In the genomic region with DNA sequence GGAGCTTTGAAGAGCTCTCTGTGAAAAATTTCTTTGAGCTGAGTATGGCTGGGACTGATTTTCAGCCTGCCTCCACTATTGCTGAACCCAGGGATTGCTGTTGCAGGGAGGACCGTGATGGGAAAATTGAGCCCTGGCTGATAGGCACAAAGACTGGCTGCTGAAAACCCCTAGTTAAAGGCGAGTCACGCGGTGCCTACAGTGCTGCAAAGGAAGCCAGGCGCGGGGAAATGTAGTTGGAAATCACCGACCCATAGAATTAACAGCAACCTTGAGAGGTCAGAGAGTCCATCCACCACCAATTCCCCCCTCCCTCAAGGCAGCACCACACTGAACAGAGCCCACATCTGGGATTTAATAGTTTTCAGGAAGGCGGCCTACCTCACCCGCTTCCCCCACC, we compare ENCODE assay signal across 21 cellular contexts. TPM values are rescaled to one million over a fixed set of nuclear protein-coding genes. Genes with fewer than 3 reads are reported as not detected.
DNase-seq lines count a peak whose midpoint lies in the region; ATAC-seq, FAIRE-seq and TF ChIP-seq lines count a peak whose summit lies in the region.
"Had no signal": no experiment of that assay in that cellular context is flagged by ENCODE, and none has a peak within 500 bp of the region (broad histone marks: within the 10 kb centered on the region; RNA-seq: fewer than 3 reads in every experiment).

No MANE protein-coding gene starts in this region.

- H3K27ac ChIP-seq in BLaER1 (no peak overlapping the region), GM12878 (ENCODE audit: control insufficient read depth, insufficient read depth) (no peak overlapping the region), tibial artery (peak overlapping the region; percentile 68 to 70)

- H3K4me1 ChIP-seq in BLaER1 (no peaks in the 10 kb centered on the region), GM12878 (ENCODE audit: control insufficient read depth, insufficient read depth, low read length) (no peaks in the 10 kb centered on the region), tibial artery (peaks cover 0 to 22% (median 4%) of the 10 kb centered on the region in 4 donors)

- no peaks in the 10 kb centered on the region for H3K9me3 ChIP-seq in BLaER1
- H3K9me3 ChIP-seq in GM12878 (replicated peaks; ENCODE audit: control insufficient read depth, insufficient read depth, low read length), result no peaks in the 10 kb centered on the region
- H3K9me3 ChIP-seq in tibial artery, result no peaks in the 10 kb centered on the region
- H3K9me3 ChIP-seq: Caco-2 had no signal

- peak overlapping the region; percentile 33 for H3K4me2 ChIP-seq in BLaER1
- H3K4me2 ChIP-seq in GM12878 (ENCODE audit: control insufficient read depth, insufficient read depth), result no peak overlapping the region

- SMC1A ChIA-PET in GM12878 (lab: Charles Lee; ENCODE audit: uncharacterized antibody, unreplicated experiment), result interaction anchor here (1.0 to 1.3 kb wide), 2 partner anchors 28 to 106 kb away, joined by 3 read pairs; no protein-coding TSS in a partner anchor

- no peak for TF ChIP-seq RAD21 in GM12878 (IDR thresholded peaks at IDR 0.05; ENCODE audit: insufficient read depth, low read depth, low read length)

- no peaks in the 10 kb centered on the region for H3K79me2 ChIP-seq in GM12878 (ENCODE audit: control insufficient read depth, insufficient read depth, low read length)

- RAD21 ChIA-PET in GM12878 (lab: Charles Lee; ENCODE audit: unreplicated experiment), result interaction anchor here (1.0 to 1.7 kb wide), 2 partner anchors 9 to 117 kb away, joined by 4 to 5 read pairs; a partner anchor contains a TSS

- POLR2A ChIA-PET in GM12878 (lab: Charles Lee), result no interaction called here

- intact Hi-C loops in GM12878 (cut with micrococcal nuclease; ENCODE audit: unreplicated experiment) (no loop called here), tibial artery (cut with DNase I; ENCODE audit: low total_unique reads) (no loop called here)

- TF ChIP-seq EP300 in GM12878 (IDR thresholded peaks at IDR 0.05; ENCODE audit: borderline replicate concordance in 1 of 2, control insufficient read depth in 1 of 2, low read depth in 2 of 2, low read length in 2 of 2), result no peak

- DNase-seq in NCI-H2227 (lab: John Stamatoyannopoulos, UW; ENCODE audit: unreplicated experiment) (peak; percentile 17), GM12878 (ENCODE audit: low read depth, low spot score) (no peak), tibial artery (no peak), SKM-1 (lab: John Stamatoyannopoulos, UW; ENCODE audit: unreplicated experiment) (no peak), cortex of kidney (lab: John Stamatoyannopoulos, UW) (no peak)
- DNase-seq: 8988T; C1 segment of cervical spinal cord; Caco-2; CD4-positive, alpha-beta T cell; DMS79; GDM1; H9 had no signal

- CTCF ChIA-PET in GM12878 (lab: Yijun Ruan, JAX), result interaction anchor here (1.0 to 3.4 kb wide), 2 partner anchors 9 to 117 kb away, joined by 4 to 11 read pairs; a partner anchor contains a TSS

- no peak overlapping the region for H2AFZ ChIP-seq in GM12878 (ENCODE audit: control insufficient read depth, low read depth, low read length)

- H3K4me3 ChIP-seq in BLaER1 (no peak overlapping the region), GM12878 (no peak overlapping the region), tibial artery (no peak overlapping the region)

- H4K20me1 ChIP-seq in BLaER1 (no peaks in the 10 kb centered on the region; the same call in 1 of the 2 replicates), GM12878 (ENCODE audit: control insufficient read depth, insufficient read depth) (no peaks in the 10 kb centered on the region)

- H3K9ac ChIP-seq in BLaER1 (no peak overlapping the region), GM12878 (ENCODE audit: control insufficient read depth, insufficient read depth, low read length) (no peak overlapping the region)

- no peak for TF ChIP-seq CTCF in GM12878 (IDR thresholded peaks at IDR 0.05 in 2 of 3, conservative IDR thresholded peaks at IDR 0.05 in 1 of 3; ENCODE audit: control insufficient read depth in 2 of 3, extremely low read depth in 1 of 3, insufficient read depth in 1 of 3, low read depth in 3 of 3, low read length in 3 of 3)
- TF ChIP-seq CTCF in tibial artery (IDR thresholded peaks at IDR 0.05), result no peak

- BruUV-seq in GM12878 (replicated peaks; lab: Mats Ljungman, UMichigan), result no TSS peak

- 35% methylated on average over 9 of the region's 9 CpGs for WGBS in GM12878 (ENCODE audit: insufficient coverage, insufficient replicate concordance, low lambda C conversion rate, missing lambda C conversion rate)

- peak; percentile 61 for ATAC-seq in GM12878
- ATAC-seq in GM18498 (IDR thresholded peaks at IDR 0.05; ENCODE audit: unreplicated experiment), result no peak
- ATAC-seq: HepG2 had no signal

- no peak for FAIRE-seq in GM12878 (lab: Jason Lieb, UNC)
- FAIRE-seq: D721Med, H1, HepG2 had no signal

- TF ChIP-seq POLR2A in GM12878 (IDR thresholded peaks at IDR 0.05; ENCODE audit: low read depth, low read length), result no peak

- H3K36me3 ChIP-seq in BLaER1, result no peaks in the 10 kb centered on the region
- H3K36me3 ChIP-seq in GM12878 (ENCODE audit: control insufficient read depth in 2 of 2, insufficient read depth in 2 of 2, low read length in 1 of 2), result no peaks in the 10 kb centered on the region
- H3K36me3 ChIP-seq in tibial artery, result no peaks in the 10 kb centered on the region

- H3K27me3 ChIP-seq in BLaER1, result peaks cover 88% of the 10 kb centered on the region
- peaks cover 2 to 6% of the 10 kb centered on the region in 2 experiments; a peak in 2 of 4 replicates for H3K27me3 ChIP-seq in GM12878 (replicated peaks in 1 of 2; ENCODE audit: control insufficient read depth in 2 of 2, insufficient read depth in 2 of 2, low read length in 1 of 2)
- no peaks in the 10 kb centered on the region for H3K27me3 ChIP-seq in tibial artery

- in situ Hi-C loops in GM12878 (cut with MboI), result no loop called here

TF ChIP-seq in GM12878, 131 proteins besides CTCF, POLR2A, EP300 and RAD21:
- TF ChIP-seq, protein P1, sequence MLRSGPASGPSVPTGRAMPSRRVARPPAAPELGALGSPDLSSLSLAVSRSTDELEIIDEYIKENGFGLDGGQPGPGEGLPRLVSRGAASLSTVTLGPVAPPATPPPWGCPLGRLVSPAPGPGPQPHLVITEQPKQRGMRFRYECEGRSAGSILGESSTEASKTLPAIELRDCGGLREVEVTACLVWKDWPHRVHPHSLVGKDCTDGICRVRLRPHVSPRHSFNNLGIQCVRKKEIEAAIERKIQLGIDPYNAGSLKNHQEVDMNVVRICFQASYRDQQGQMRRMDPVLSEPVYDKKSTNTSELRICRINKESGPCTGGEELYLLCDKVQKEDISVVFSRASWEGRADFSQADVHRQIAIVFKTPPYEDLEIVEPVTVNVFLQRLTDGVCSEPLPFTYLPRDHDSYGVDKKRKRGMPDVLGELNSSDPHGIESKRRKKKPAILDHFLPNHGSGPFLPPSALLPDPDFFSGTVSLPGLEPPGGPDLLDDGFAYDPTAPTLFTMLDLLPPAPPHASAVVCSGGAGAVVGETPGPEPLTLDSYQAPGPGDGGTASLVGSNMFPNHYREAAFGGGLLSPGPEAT (IDR thresholded peaks at IDR 0.05; ENCODE audit: low read depth), result 0 out of 2 replicates have a peak, but pooled peaks have one; percentile 25
- TF ChIP-seq YY1 (IDR thresholded peaks at IDR 0.05; ENCODE audit: low read depth, low read length) (no peak), ZNF24 (IDR thresholded peaks at IDR 0.05) (no peak)
TF ChIP-seq in GM12878: peak in this region for 1.

RNA-seq across cellular contexts. Expression of a gene that starts 26.0 kb away (rescaled TPM):
- 0.35 and 0.44 TPM in 2 replicates for total RNA-seq in GM12878 (2013; cell fraction: nucleolus; rRNA removed)
- not detected in 2 replicates for total RNA-seq in GM12878 (2014; rRNA removed)
- total RNA-seq in GM12878 (2014; rRNA removed; fragmentation: Illumina TruSeq; extraction: Trizol), result not detected in 2 replicates
- total RNA-seq in GM12878 (2021), result not detected in 2 replicates
- polyA plus RNA-seq in GM12878 (2011; ENCODE audit: low read depth), result not detected
- polyA plus RNA-seq in GM12878 (2011; rRNA removed), result 0.82 and 0.94 TPM in 2 replicates
- polyA plus RNA-seq in GM12878 (2011; cell fraction: cytosol; rRNA removed), result 0.34 and 0.37 TPM in 2 replicates
- polyA plus RNA-seq in GM12878 (2011; cell fraction: nucleus; rRNA removed), result 0.56 and 0.79 TPM in 2 replicates
- polyA plus RNA-seq in GM12878 (2012), result not detected in 2 replicates
- not detected in 2 replicates for polyA plus RNA-seq in GM12878 (2014; fragmentation: Illumina TruSeq; extraction: Trizol)
- not detected for polyA plus RNA-seq in GM12878 (2014; fragmentation: Nextera tagmentation; extraction: Ambion mirVana)
- polyA plus RNA-seq in GM12878 (2014; rRNA removed), result 0.03 TPM in 1 of 2 replicates, not detected in the other
- polyA plus RNA-seq in GM12878 (2016; fragmentation: Nextera tagmentation; extraction: Ambion mirVana), result not detected
- 0.41 and 0.80 TPM in 2 replicates for polyA minus RNA-seq in GM12878 (2011; rRNA and poly(A)+ RNA removed)
- 0.52 TPM in 1 of 2 replicates, not detected in the other for polyA minus RNA-seq in GM12878 (2011; cell fraction: cytosol; rRNA and poly(A)+ RNA removed)
- polyA minus RNA-seq in GM12878 (2011; cell fraction: nucleus; rRNA and poly(A)+ RNA removed), result 0.29 and 0.36 TPM in 2 replicates
- total RNA-seq: A673; Caco-2; CD4-positive, alpha-beta T cell; Daoy; H1; H9; HepG2 had no signal
- polyA plus RNA-seq: AG04450, H1, IgD-negative memory B cell had no signal

Comparison
In these comparisons a context has a peak if more than half of its experiments do, and no peak if none do; other contexts are left out.
1. H3K27ac ChIP-seq: peak in tibial artery (2 of 2); none in BLaER1 (single experiment) and GM12878 (single experiment).